Comparison of ENCODE assay signal across 10 cellular contexts in genomic region chr22:41449321-41449720, GRCh38. TPM values are rescaled to one million over a fixed set of nuclear protein-coding genes. Genes with fewer than 3 reads are reported as not detected.
DNase-seq lines count a peak whose midpoint lies in the region; ATAC-seq lines count a peak whose summit lies in the region.
"Had no signal": no experiment of that assay in that cellular context is flagged by ENCODE, and none has a peak within 500 bp of the region (broad histone marks: within the 10 kb centered on the region; RNA-seq: fewer than 3 reads in every experiment).

No MANE protein-coding gene starts in this region.

- peaks cover 13% of the 10 kb centered on the region for H3K36me3 Mint-ChIP-seq in activated CD4-positive, alpha-beta T cell treated with anti-CD3 and anti-CD28 coated beads for 36 hours (ENCODE audit: low read depth)
- H3K36me3 Mint-ChIP-seq in stimulated activated memory B cell treated with anti-CD40 and anti-IgM and Interleukin-4, amounts not matched to agents 10 μg/mL and 1 μg/mL and 100 μg/mL, for 72 hours: peaks cover 17% of the 10 kb centered on the region

- POLR2A ChIA-PET in activated CD4-positive, alpha-beta T cell treated with anti-CD3 and anti-CD28 coated beads for 36 hours (lab: Charles Lee): interaction anchor here (2.0 to 2.1 kb wide), 2 partner anchors 19 to 46 kb away, joined by 5 to 27 read pairs; partner anchors contain the start of genes ACO2 and PHF5A

- CTCF ChIA-PET in activated CD4-positive, alpha-beta T cell treated with anti-CD3 and anti-CD28 coated beads for 36 hours (lab: Charles Lee): interaction anchor here (0.5 to 3.8 kb wide), 6 partner anchors 10 to 83 kb away, joined by 3 to 22 read pairs (median 4); partner anchors contain the start of genes ACO2 and PHF5A

- H3K4me3 ChIP-seq in SK-N-MC: peak overlapping the region; percentile 72

- H3K27ac Mint-ChIP-seq in activated CD4-positive, alpha-beta T cell treated with anti-CD3 and anti-CD28 coated beads for 36 hours: peak overlapping the region; percentile 97
- peak overlapping the region; percentile 98 for H3K27ac Mint-ChIP-seq in stimulated activated memory B cell treated with anti-CD40 and anti-IgM and Interleukin-4, amounts not matched to agents 10 μg/mL and 1 μg/mL and 100 μg/mL, for 72 hours

- ATAC-seq in activated CD4-positive, alpha-beta T cell treated with anti-CD3 and anti-CD28 coated beads for 36 hours: no peak
- ATAC-seq in stimulated activated memory B cell treated with anti-CD40 and anti-IgM and Interleukin-4, amounts not matched to agents 10 μg/mL and 1 μg/mL and 100 μg/mL, for 72 hours: no peak
- ATAC-seq in GM18858 (IDR thresholded peaks at IDR 0.05; ENCODE audit: unreplicated experiment): no peak
- no peak for ATAC-seq in GM21529 (IDR thresholded peaks at IDR 0.05; ENCODE audit: unreplicated experiment)

- intact Hi-C loops in activated CD4-positive, alpha-beta T cell treated with anti-CD3 and anti-CD28 coated beads for 36 hours (cut with DNase I, micrococcal nuclease): loop anchor here (5.0 to 10.0 kb wide), 6 partner anchors 175 to 1165 kb away; partner anchors contain the start of genes DESI1 (in 1 of the 2), NAGA (in 1 of the 2), PHETA2 (in 1 of the 2) and POLDIP3 (in 1 of the 2)
- intact Hi-C loops in head of caudate nucleus (cut with DNase I): loop anchor here (2.0 kb wide), 1 partner anchor 19 kb away; the partner anchor contains the start of genes ACO2 and PHF5A

- H3K9ac ChIP-seq in SK-N-MC (ENCODE audit: insufficient read length): no peak overlapping the region

- H3K27me3 Mint-ChIP-seq in activated CD4-positive, alpha-beta T cell treated with anti-CD3 and anti-CD28 coated beads for 36 hours: no peaks in the 10 kb centered on the region
- H3K27me3 Mint-ChIP-seq in stimulated activated memory B cell treated with anti-CD40 and anti-IgM and Interleukin-4, amounts not matched to agents 10 μg/mL and 1 μg/mL and 100 μg/mL, for 72 hours: no peaks in the 10 kb centered on the region

- no peak overlapping the region for H3K4me3 Mint-ChIP-seq in activated CD4-positive, alpha-beta T cell treated with anti-CD3 and anti-CD28 coated beads for 36 hours
- no peak overlapping the region for H3K4me3 Mint-ChIP-seq in stimulated activated memory B cell treated with anti-CD40 and anti-IgM and Interleukin-4, amounts not matched to agents 10 μg/mL and 1 μg/mL and 100 μg/mL, for 72 hours

- peak overlapping the region; percentile 77 for H3K27ac ChIP-seq in SK-N-MC

- no peaks in the 10 kb centered on the region for H3K36me3 ChIP-seq in SK-N-MC (ENCODE audit: insufficient read depth, low read length)

- DNase-seq in activated CD4-positive, alpha-beta T cell treated with anti-CD3 and anti-CD28 coated beads for 36 hours: peak; percentile 12
- no peak for DNase-seq in activated CD4-positive, alpha-beta T cell treated with anti-CD3 and anti-CD28 coated beads, Interleukin-2, amount 50 U/mL, for 48 hours
- DNase-seq in SK-N-MC (ENCODE audit: low read depth, low spot score) (no peak), head of caudate nucleus (peak in 32 of 42 donors; percentile 16 to 91 (median 62)), NCI-H82 (lab: John Stamatoyannopoulos, UW) (no peak)
- DNase-seq: effector CD8-positive, alpha-beta T cell; retina had no signal

- H3K9me3 ChIP-seq in SK-N-MC (ENCODE audit: low read depth, low read length): no peaks in the 10 kb centered on the region

- no peaks in the 10 kb centered on the region for H3K9me3 Mint-ChIP-seq in activated CD4-positive, alpha-beta T cell treated with anti-CD3 and anti-CD28 coated beads for 36 hours (ENCODE audit: low read depth)
- no peaks in the 10 kb centered on the region for H3K9me3 Mint-ChIP-seq in stimulated activated memory B cell treated with anti-CD40 and anti-IgM and Interleukin-4, amounts not matched to agents 10 μg/mL and 1 μg/mL and 100 μg/mL, for 72 hours

- H3K4me1 Mint-ChIP-seq in activated CD4-positive, alpha-beta T cell treated with anti-CD3 and anti-CD28 coated beads for 36 hours: peaks cover 8% of the 10 kb centered on the region
- peaks cover 18% of the 10 kb centered on the region for H3K4me1 Mint-ChIP-seq in stimulated activated memory B cell treated with anti-CD40 and anti-IgM and Interleukin-4, amounts not matched to agents 10 μg/mL and 1 μg/mL and 100 μg/mL, for 72 hours

RNA-seq across cellular contexts. Expression of gene TOB2, which starts 2.7 kb away (rescaled TPM):
- 10 to 100 TPM; 26.5 to 32.3 TPM for total RNA-seq in activated CD4-positive, alpha-beta T cell treated with anti-CD3 and anti-CD28 coated beads for 36 hours

RNA-seq across cellular contexts. Expression of gene PHF5A, which starts 19.2 kb away (rescaled TPM):
- 10 to 100 TPM; 54.5 to 61.1 TPM for total RNA-seq in activated CD4-positive, alpha-beta T cell treated with anti-CD3 and anti-CD28 coated beads for 36 hours

RNA-seq across cellular contexts. Expression of gene ACO2, which starts 19.6 kb away (rescaled TPM):
- total RNA-seq in activated CD4-positive, alpha-beta T cell treated with anti-CD3 and anti-CD28 coated beads for 36 hours: 100 to 1,000 TPM in 1 of 2 experiments, 10 to 100 TPM in 1; 95.4 to 106 TPM

Comparison
In these comparisons a context has a peak if more than half of its experiments do, and no peak if none do; other contexts are left out.
1. DNase-seq: peak in activated CD4-positive, alpha-beta T cell treated with anti-CD3 and anti-CD28 coated beads for 36 hours (single experiment) and head of caudate nucleus (32 of 42); none in activated CD4-positive, alpha-beta T cell treated with anti-CD3 and anti-CD28 coated beads, Interleukin-2, amount 50 U/mL, for 48 hours (0 of 2), SK-N-MC (single experiment) and NCI-H82 (single experiment).